23 cellular contexts compared by ENCODE assay signal in the genomic region with DNA sequence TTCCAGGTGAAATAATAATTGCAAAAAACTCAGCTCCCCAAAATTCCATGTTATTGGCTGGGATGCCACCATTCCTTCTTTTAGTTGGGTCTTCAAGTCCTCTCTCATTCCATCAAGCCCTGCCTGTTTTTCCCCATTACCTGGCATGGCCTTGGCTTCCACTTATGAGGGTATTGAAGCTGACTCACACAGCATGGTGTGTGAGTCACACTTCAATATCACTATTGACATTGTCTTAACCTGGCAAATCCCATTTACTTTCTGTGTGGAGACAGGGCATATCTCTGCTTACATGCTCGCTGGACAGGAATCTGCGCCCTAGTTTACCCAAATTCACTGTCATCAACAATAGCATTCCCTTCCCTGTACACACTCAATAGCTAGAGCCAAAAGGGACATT.
DNase-seq lines count a peak whose midpoint lies in the region; ATAC-seq, FAIRE-seq and TF ChIP-seq lines count a peak whose summit lies in the region.
"Had no signal": no experiment of that assay in that cellular context is flagged by ENCODE, and none has a peak within 500 bp of the region (broad histone marks: within the 10 kb centered on the region; RNA-seq: fewer than 3 reads in every experiment).

No MANE protein-coding gene starts in this region.

- dilution Hi-C loops in endothelial cell of umbilical vein (cut with MboI; ENCODE audit: extremely low pct_ligation_motif_present, low sequenced_read_pairs), result no loop called here

- H3K4me1 Mint-ChIP-seq in activated CD8-positive, alpha-beta T cell treated with anti-CD3 and anti-CD28 coated beads, Interleukin-2, amount 10 ng/mL, durations not matched to agents 7 days and 5 days (ENCODE audit: low read depth), result no peaks in the 10 kb centered on the region
- H3K4me1 Mint-ChIP-seq: mesothelial cell of epicardium; neural crest cell; stimulated activated memory B cell treated with anti-CD40 and anti-IgM and Interleukin-4, amounts not matched to agents 10 μg/mL and 1 μg/mL and 100 μg/mL, for 72 hours had no signal

- H3K4me2 ChIP-seq in endothelial cell of umbilical vein (ENCODE audit: insufficient read depth, low read length), result no peak overlapping the region
- H3K4me2 ChIP-seq: BLaER1 had no signal

- no peaks in the 10 kb centered on the region for H3K9me3 ChIP-seq in endothelial cell of umbilical vein (replicated peaks; ENCODE audit: control insufficient read depth, insufficient read depth, low read length)
- H3K9me3 ChIP-seq: BLaER1 had no signal

- POLR2A ChIA-PET in endothelial cell of umbilical vein (lab: Charles Lee), result no interaction called here
- POLR2A ChIA-PET in activated CD8-positive, alpha-beta T cell treated with anti-CD3 and anti-CD28 coated beads, Interleukin-2, amount 10 ng/mL, durations not matched to agents 7 days and 5 days (lab: Charles Lee), result no interaction called here

- FAIRE-seq in endothelial cell of umbilical vein (lab: Jason Lieb, UNC), result no peak
- FAIRE-seq: keratinocyte had no signal

- no peaks in the 10 kb centered on the region for H4K20me1 ChIP-seq in endothelial cell of umbilical vein (replicated peaks; ENCODE audit: control insufficient read depth, extremely low read depth, insufficient read depth, low read length)
- H4K20me1 ChIP-seq: BLaER1 had no signal

- H3K9me1 ChIP-seq in endothelial cell of umbilical vein (replicated peaks; ENCODE audit: control insufficient read depth, extremely low read depth, insufficient read depth, low read length), result no peaks in the 10 kb centered on the region

- TF ChIP-seq POLR2A in endothelial cell of umbilical vein (IDR thresholded peaks at IDR 0.05; ENCODE audit: low read depth, low read length), result no peak

- no peaks in the 10 kb centered on the region for H3K27me3 ChIP-seq in endothelial cell of umbilical vein (ENCODE audit: control insufficient read depth in 2 of 2, insufficient read depth in 2 of 2, low read length in 2 of 2)
- H3K27me3 ChIP-seq: BLaER1, brain microvascular endothelial cell, heart right ventricle, upper lobe of left lung had no signal

- no peaks in the 10 kb centered on the region for H3K27me3 Mint-ChIP-seq in activated CD8-positive, alpha-beta T cell treated with anti-CD3 and anti-CD28 coated beads, Interleukin-2, amount 10 ng/mL, durations not matched to agents 7 days and 5 days (ENCODE audit: low read depth)
- H3K27me3 Mint-ChIP-seq: stimulated activated memory B cell treated with anti-CD40 and anti-IgM and Interleukin-4, amounts not matched to agents 10 μg/mL and 1 μg/mL and 100 μg/mL, for 72 hours had no signal

- no peaks in the 10 kb centered on the region for H3K4me1 ChIP-seq in endothelial cell of umbilical vein (ENCODE audit: control insufficient read depth, extremely low read depth, insufficient read depth, low read length)
- H3K4me1 ChIP-seq: BLaER1, heart right ventricle, upper lobe of left lung had no signal

- CTCF ChIA-PET in endothelial cell of umbilical vein (lab: Charles Lee), result interaction anchor here (0.7 to 1.0 kb wide), 2 partner anchors 111 to 157 kb away, joined by 3 to 4 read pairs; no protein-coding TSS in a partner anchor
- CTCF ChIA-PET in activated CD8-positive, alpha-beta T cell treated with anti-CD3 and anti-CD28 coated beads, Interleukin-2, amount 10 ng/mL, durations not matched to agents 7 days and 5 days (lab: Charles Lee), result no interaction called here

- no peaks in the 10 kb centered on the region for H3K79me2 ChIP-seq in endothelial cell of umbilical vein (ENCODE audit: control insufficient read depth, insufficient read depth, low read length)

- BruUV-seq in endothelial cell of umbilical vein (replicated peaks; lab: Mats Ljungman, UMichigan), result no TSS peak

- H3K36me3 Mint-ChIP-seq in activated CD8-positive, alpha-beta T cell treated with anti-CD3 and anti-CD28 coated beads, Interleukin-2, amount 10 ng/mL, durations not matched to agents 7 days and 5 days (ENCODE audit: low read depth), result no peaks in the 10 kb centered on the region
- H3K36me3 Mint-ChIP-seq: mesothelial cell of epicardium; stimulated activated memory B cell treated with anti-CD40 and anti-IgM and Interleukin-4, amounts not matched to agents 10 μg/mL and 1 μg/mL and 100 μg/mL, for 72 hours had no signal

- H3K4me3 ChIP-seq in endothelial cell of umbilical vein (replicated peaks in 1 of 3; ENCODE audit: insufficient read depth in 1 of 3, low read depth in 1 of 3, low read length in 3 of 3), result no peak overlapping the region
- H3K4me3 ChIP-seq in retinal pigment epithelial cell (ENCODE audit: low read length), result no peak overlapping the region
- H3K4me3 ChIP-seq: BLaER1, heart right ventricle, upper lobe of left lung had no signal

- no peak overlapping the region for H3K4me3 Mint-ChIP-seq in activated CD8-positive, alpha-beta T cell treated with anti-CD3 and anti-CD28 coated beads, Interleukin-2, amount 10 ng/mL, durations not matched to agents 7 days and 5 days
- H3K4me3 Mint-ChIP-seq: H9; mesothelial cell of epicardium; neural crest cell; stimulated activated memory B cell treated with anti-CD40 and anti-IgM and Interleukin-4, amounts not matched to agents 10 μg/mL and 1 μg/mL and 100 μg/mL, for 72 hours had no signal

- no peak overlapping the region for H3K27ac Mint-ChIP-seq in activated CD8-positive, alpha-beta T cell treated with anti-CD3 and anti-CD28 coated beads, Interleukin-2, amount 10 ng/mL, durations not matched to agents 7 days and 5 days
- H3K27ac Mint-ChIP-seq: activated naive CD4-positive, alpha-beta T cell treated with anti-CD3 and anti-CD28 coated beads, Interleukin-2, amount 50 U/mL, for 72 hours; mesothelial cell of epicardium; stimulated activated memory B cell treated with anti-CD40 and anti-IgM and Interleukin-4, amounts not matched to agents 10 μg/mL and 1 μg/mL and 100 μg/mL, for 72 hours had no signal

- peak; percentile 44 for DNase-seq in HPDE6-E6E7 (ENCODE audit: extremely low spot score)
- DNase-seq in RKO (ENCODE audit: low spot score), result peak; percentile 11
- peak; percentile 50 for DNase-seq in endothelial cell of umbilical vein (ENCODE audit: low read depth, low spot score)
- peak; percentile 29 for DNase-seq in retinal pigment epithelial cell (ENCODE audit: low read depth)
- DNase-seq in activated CD4-positive, alpha-beta T cell treated with anti-CD3 and anti-CD28 coated beads for 1 hour, result no peak
- DNase-seq in activated CD8-positive, alpha-beta T cell treated with anti-CD3 and anti-CD28 coated beads, Interleukin-2, amount 10 ng/mL, durations not matched to agents 7 days and 5 days, result no peak
- no peak for DNase-seq in NCI-H1105 treated with DMSO at 0.1 percent for 48 hours (lab: John Stamatoyannopoulos, UW)
- DNase-seq: activated CD4-positive, alpha-beta T cell treated with anti-CD3 and anti-CD28 coated beads, Interleukin-2, amount 50 U/mL, for 4 hours; brain microvascular endothelial cell; DND-41; H9; heart right ventricle; NCI-H2081; NCI-H526; OCI-M1; upper lobe of left lung had no signal

- no peak overlapping the region for H3K9ac ChIP-seq in endothelial cell of umbilical vein (replicated peaks; ENCODE audit: extremely low read depth, insufficient read depth, low read length)
- H3K9ac ChIP-seq: BLaER1 had no signal

- ATAC-seq in activated CD8-positive, alpha-beta T cell treated with anti-CD3 and anti-CD28 coated beads, Interleukin-2, amount 10 ng/mL, durations not matched to agents 7 days and 5 days, result no peak
- no peak for ATAC-seq in HG02642 (IDR thresholded peaks at IDR 0.05; ENCODE audit: poor library complexity, unreplicated experiment)
- ATAC-seq: activated naive CD4-positive, alpha-beta T cell treated with anti-CD3 and anti-CD28 coated beads, Interleukin-2, amount 50 U/mL, for 72 hours; heart right ventricle; stimulated activated memory B cell treated with anti-CD40 and anti-IgM and Interleukin-4, amounts not matched to agents 10 μg/mL and 1 μg/mL and 100 μg/mL, for 72 hours had no signal

- H3K36me3 ChIP-seq in endothelial cell of umbilical vein (ENCODE audit: control insufficient read depth in 2 of 2, extremely low read depth in 1 of 2, insufficient read depth in 2 of 2, low read length in 2 of 2), result no peaks in the 10 kb centered on the region
- H3K36me3 ChIP-seq: BLaER1, brain microvascular endothelial cell, heart right ventricle, upper lobe of left lung had no signal

- H3K9me3 Mint-ChIP-seq in activated CD8-positive, alpha-beta T cell treated with anti-CD3 and anti-CD28 coated beads, Interleukin-2, amount 10 ng/mL, durations not matched to agents 7 days and 5 days (ENCODE audit: insufficient read depth), result peaks cover 8% of the 10 kb centered on the region
- H3K9me3 Mint-ChIP-seq: mesothelial cell of epicardium had no signal

- no peak overlapping the region for H3K27ac ChIP-seq in endothelial cell of umbilical vein (ENCODE audit: insufficient read depth, low read depth, low read length)
- H3K27ac ChIP-seq: BLaER1, brain microvascular endothelial cell, heart right ventricle, upper lobe of left lung had no signal

- no peak overlapping the region for H2AFZ ChIP-seq in endothelial cell of umbilical vein (ENCODE audit: low read depth, low read length)

- intact Hi-C loops in endothelial cell of umbilical vein (cut with micrococcal nuclease), result no loop called here

- no peak for TF ChIP-seq CTCF in endothelial cell of umbilical vein (IDR thresholded peaks at IDR 0.05; ENCODE audit: extremely low read depth in 1 of 2, insufficient read depth in 1 of 2, low read depth in 1 of 2, low read length in 2 of 2)
- TF ChIP-seq CTCF in retinal pigment epithelial cell (conservative IDR thresholded peaks at IDR 0.05; ENCODE audit: low read depth, low read length), result no peak

TF ChIP-seq in endothelial cell of umbilical vein, 7 proteins besides CTCF, POLR2A, EP300 and RAD21:
- TF ChIP-seq GATA2 (IDR thresholded peaks at IDR 0.05; ENCODE audit: insufficient read depth, insufficient read length, low read depth, low read length), result peak; percentile 33
- peak; percentile 87 for TF ChIP-seq FOS (IDR thresholded peaks at IDR 0.05; ENCODE audit: borderline replicate concordance, insufficient read depth, low read length)
- peak; percentile 18 for TF ChIP-seq JUN (IDR thresholded peaks at IDR 0.05; ENCODE audit: borderline replicate concordance, insufficient read depth, insufficient read length, low read depth)
- no peak for TF ChIP-seq EZH2 (IDR thresholded peaks at IDR 0.05; ENCODE audit: borderline replicate concordance, low read depth, low read length, severe bottlenecking)
TF ChIP-seq in endothelial cell of umbilical vein: peak in this region for 3.

Comparison
In these comparisons a context has a peak if more than half of its experiments do, and no peak if none do; other contexts are left out.
1. DNase-seq: peak in HPDE6-E6E7 (single experiment), RKO (single experiment), endothelial cell of umbilical vein (single experiment) and retinal pigment epithelial cell (single experiment); none in activated CD4-positive, alpha-beta T cell treated with anti-CD3 and anti-CD28 coated beads for 1 hour (single experiment), activated CD8-positive, alpha-beta T cell treated with anti-CD3 and anti-CD28 coated beads, Interleukin-2, amount 10 ng/mL, durations not matched to agents 7 days and 5 days (single experiment) and NCI-H1105 treated with DMSO at 0.1 percent for 48 hours (single experiment).